In genomic region chr1:53600486-53600885, GRCh38 we compare ENCODE assay signal across 19 cellular contexts.
DNase-seq lines count a peak whose midpoint lies in the region; ATAC-seq and TF ChIP-seq lines count a peak whose summit lies in the region.
"Had no signal": no experiment of that assay in that cellular context is flagged by ENCODE, and none has a peak within 500 bp of the region (broad histone marks: within the 10 kb centered on the region; RNA-seq: fewer than 3 reads in every experiment).

No MANE protein-coding gene starts in this region.

- no peak overlapping the region for H3K27ac ChIP-seq in sigmoid colon
- H3K27ac ChIP-seq: adrenal gland, thyroid gland had no signal

- DNase-seq in activated naive CD4-positive, alpha-beta T cell treated with anti-CD3 and anti-CD28 coated beads, Interleukin-2, amount 50 U/mL, for 72 hours (ENCODE audit: low spot score in 2 of 2): no peak
- no peak for DNase-seq in activated naive CD4-positive, alpha-beta T cell treated with Interleukin-2 at 50 U/mL for 16 hours
- DNase-seq in NCI-H1694 treated with DMSO at 0.1 percent for 48 hours (lab: John Stamatoyannopoulos, UW): peak; percentile 49
- DNase-seq in activated gamma-delta T cell treated with anti-CD3 and anti-CD28 coated beads, Interleukin-2, amount 50 U/mL, for 16 hours (ENCODE audit: low read depth): peak; percentile 29
- DNase-seq in sigmoid colon: peak; percentile 45
- no peak for DNase-seq in GOT3 (lab: John Stamatoyannopoulos, UW)
- no peak for DNase-seq in NCI-H2196 treated with DMSO at 0.1 percent for 48 hours (lab: John Stamatoyannopoulos, UW; ENCODE audit: unreplicated experiment)
- DNase-seq in HuH-7.5 (ENCODE audit: low spot score): no peak
- DNase-seq: adrenal gland; AML-193; central memory CD4-positive, alpha-beta T cell; H9; left cardiac atrium; midbrain; NCI-H1930; stimulated activated CD4-positive, alpha-beta T cell treated with anti-CD3 and anti-CD28 coated beads, Interleukin-2, amount 100 ng/mL, for 48 hours; thyroid gland had no signal

- no peaks in the 10 kb centered on the region for H3K36me3 Mint-ChIP-seq in activated naive CD4-positive, alpha-beta T cell treated with anti-CD3 and anti-CD28 coated beads, Interleukin-2, amount 50 U/mL, for 72 hours
- H3K36me3 Mint-ChIP-seq: WTC11 had no signal

- no peaks in the 10 kb centered on the region for H3K4me1 ChIP-seq in sigmoid colon
- H3K4me1 ChIP-seq: adrenal gland, thyroid gland had no signal

- TF ChIP-seq CTCF in sigmoid colon (IDR thresholded peaks at IDR 0.05): no peak

- no peak overlapping the region for H3K27ac Mint-ChIP-seq in activated naive CD4-positive, alpha-beta T cell treated with anti-CD3 and anti-CD28 coated beads, Interleukin-2, amount 50 U/mL, for 72 hours
- H3K27ac Mint-ChIP-seq: H9; T-helper 1 cell treated with Interleukin-12 subunit alpha and Interleukin-12 subunit beta and Interleukin-4 antibody, amounts not matched to agents 30 μg/mL and 1 μg/mL, for 36 hours; WTC11 had no signal

- H3K36me3 ChIP-seq in sigmoid colon: no peaks in the 10 kb centered on the region
- H3K36me3 ChIP-seq: adrenal gland, thyroid gland had no signal

- intact Hi-C loops in sigmoid colon (cut with DNase I): no loop called here

- H3K27me3 ChIP-seq in sigmoid colon: no peaks in the 10 kb centered on the region
- H3K27me3 ChIP-seq: adrenal gland, thyroid gland had no signal

- H3K4me3 ChIP-seq in sigmoid colon: no peak overlapping the region
- H3K4me3 ChIP-seq: adrenal gland, thyroid gland had no signal

- H3K9me3 ChIP-seq in sigmoid colon: no peaks in the 10 kb centered on the region
- H3K9me3 ChIP-seq: adrenal gland, thyroid gland had no signal

- no peaks in the 10 kb centered on the region for H3K9me3 Mint-ChIP-seq in activated naive CD4-positive, alpha-beta T cell treated with anti-CD3 and anti-CD28 coated beads, Interleukin-2, amount 50 U/mL, for 72 hours
- H3K9me3 Mint-ChIP-seq: H9; T-helper 1 cell treated with Interleukin-12 subunit alpha and Interleukin-12 subunit beta and Interleukin-4 antibody, amounts not matched to agents 30 μg/mL and 1 μg/mL, for 36 hours; WTC11 had no signal

- no peak for TF ChIP-seq POLR2A in sigmoid colon (IDR thresholded peaks at IDR 0.05)

- ATAC-seq in activated naive CD4-positive, alpha-beta T cell treated with anti-CD3 and anti-CD28 coated beads, Interleukin-2, amount 50 U/mL, for 72 hours: peak; percentile 31 to 83
- ATAC-seq: WTC11 had no signal

- TF ChIP-seq EP300 in sigmoid colon (IDR thresholded peaks at IDR 0.05): no peak

- WGBS in sigmoid colon, 2 donors: 43 to 64% methylated on average over 8 of the region's 8 CpGs

Comparison
In these comparisons a context has a peak if more than half of its experiments do, and no peak if none do; other contexts are left out.
1. DNase-seq: peak in NCI-H1694 treated with DMSO at 0.1 percent for 48 hours (single experiment), activated gamma-delta T cell treated with anti-CD3 and anti-CD28 coated beads, Interleukin-2, amount 50 U/mL, for 16 hours (single experiment) and sigmoid colon (single experiment); none in activated naive CD4-positive, alpha-beta T cell treated with anti-CD3 and anti-CD28 coated beads, Interleukin-2, amount 50 U/mL, for 72 hours (0 of 2), activated naive CD4-positive, alpha-beta T cell treated with Interleukin-2 at 50 U/mL for 16 hours (single experiment), GOT3 (single experiment), NCI-H2196 treated with DMSO at 0.1 percent for 48 hours (single experiment) and HuH-7.5 (single experiment).